ENCODE assay signal across 33 cellular contexts in the genomic region with DNA sequence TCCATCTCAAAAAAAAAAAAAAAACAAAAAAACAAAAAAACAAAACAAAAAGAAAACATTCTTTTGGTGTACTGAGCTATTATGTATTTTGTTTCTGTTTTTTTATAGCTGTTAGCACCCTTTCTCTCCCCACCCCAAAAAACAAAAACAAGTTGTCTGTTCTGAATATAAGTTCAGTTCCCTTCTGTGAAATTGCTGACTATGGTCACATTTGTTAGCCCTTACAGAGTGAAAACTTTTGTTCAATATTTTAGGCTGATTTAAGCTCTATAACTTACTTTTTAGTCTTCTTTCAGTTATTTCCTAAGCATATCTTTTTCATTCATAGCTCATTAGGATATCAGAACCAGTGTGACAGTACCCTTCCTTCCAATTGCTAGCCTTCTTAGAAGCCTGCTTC.
"Had no signal": no experiment of that assay in that cellular context is flagged by ENCODE, and none has a peak within 500 bp of the region (broad histone marks: within the 10 kb centered on the region; RNA-seq: fewer than 3 reads in every experiment).

No MANE protein-coding gene starts in this region.

- ATAC-seq: activated CD8-positive, alpha-beta T cell treated with anti-CD3 and anti-CD28 coated beads for 36 hours; activated naive CD4-positive, alpha-beta T cell treated with anti-CD3 and anti-CD28 coated beads, Interleukin-2, amount 50 U/mL, for 72 hours; activated T-cell treated with anti-CD3 and anti-CD28 coated beads, Interleukin-2, amount 50 U/mL, for 4 hours; activated T-cell treated with anti-CD3 and anti-CD28 coated beads, Interleukin-2, amount 50 U/mL, for 72 hours; activated T-helper 17 cell treated with anti-CD3 and anti-CD28 coated beads, Interleukin-2, amount 50 U/mL, for 72 hours; body of pancreas had no signal

- H3K36me3 ChIP-seq: adrenal gland, brain microvascular endothelial cell, breast epithelium had no signal

- H3K4me3 ChIP-seq: adrenal gland, body of pancreas, breast epithelium had no signal

- FAIRE-seq: astrocyte, TTC549 had no signal

- H3K9me3 ChIP-seq: adrenal gland, body of pancreas, breast epithelium had no signal

- H3K27ac ChIP-seq: adrenal gland, body of pancreas, brain microvascular endothelial cell, breast epithelium, VCaP had no signal

- DNase-seq: activated B cell treated with CpG ODN at 0.5 μM for 24 hours; activated CD4-positive, alpha-beta memory T cell treated with anti-CD3 and anti-CD28 coated beads for 36 hours; activated CD4-positive, alpha-beta T cell treated with anti-CD3 and anti-CD28 coated beads for 4 hours; activated CD4-positive, alpha-beta T cell treated with anti-CD3 and anti-CD28 coated beads, Interleukin-2, amount 10 ng/mL, durations not matched to agents 24 days and 14 days; activated CD4-positive, alpha-beta T cell treated with anti-CD3 and anti-CD28 coated beads, Interleukin-2, amount 50 U/mL, for 1 hour; activated CD4-positive, alpha-beta T cell treated with anti-CD3 and anti-CD28 coated beads, Interleukin-2, amount 50 U/mL, for 4 hours; activated CD4-positive, CD25-positive, alpha-beta regulatory T cell treated with anti-CD3 and anti-CD28 coated beads, Interleukin-2, amount 50 U/mL, for 72 hours; activated CD8-positive, alpha-beta memory T cell treated with anti-CD3 and anti-CD28 coated beads, Interleukin-2, amount 50 U/mL, for 4 hours; activated CD8-positive, alpha-beta T cell treated with anti-CD3 and anti-CD28 coated beads for 36 hours; activated effector memory CD4-positive, alpha-beta T cell treated with anti-CD3 and anti-CD28 coated beads, Interleukin-2, amount 50 U/mL, for 16 hours; activated gamma-delta T cell treated with Interleukin-2 at 50 U/mL for 16 hours; activated naive CD4-positive, alpha-beta T cell; activated naive CD4-positive, alpha-beta T cell treated with anti-CD3 and anti-CD28 coated beads for 36 hours; activated naive CD4-positive, alpha-beta T cell treated with anti-CD3 and anti-CD28 coated beads, Interleukin-2, amount 50 U/mL, for 16 hours; activated naive CD8-positive, alpha-beta T cell treated with anti-CD3 and anti-CD28 coated beads for 36 hours; activated T-cell treated with anti-CD3 and anti-CD28 coated beads for 4 hours; activated T-cell treated with anti-CD3 and anti-CD28 coated beads, Interleukin-2, amount 50 U/mL, for 1 hour; activated T-cell treated with anti-CD3 and anti-CD28 coated beads, Interleukin-2, amount 50 U/mL, for 4 hours; activated T-cell treated with anti-CD3 and anti-CD28 coated beads, Interleukin-2, amount 50 U/mL, for 72 hours; adrenal gland; amniotic stem cell; aorta; body of pancreas; brain microvascular endothelial cell; central memory CD4-positive, alpha-beta T cell; T-helper 2 cell; T-helper 9 cell had no signal

- H3K27me3 ChIP-seq: adrenal gland, body of pancreas, brain microvascular endothelial cell, breast epithelium had no signal

- H3K4me1 ChIP-seq: adrenal gland, body of pancreas, breast epithelium had no signal
